In genomic region chr1:43530483-43531452, GRCh38 we compare ENCODE assay signal across 8 cellular contexts. TPM values are rescaled to one million over a fixed set of nuclear protein-coding genes. Genes with fewer than 3 reads are reported as not detected.
DNase-seq lines count a peak whose midpoint lies in the region; ATAC-seq, FAIRE-seq and TF ChIP-seq lines count a peak whose summit lies in the region.

Gene PTPRF, plus strand, starts transcription at chr1:43530883. Its CDS starts 14,193 bp downstream, at chr1:43545076.

- H3K9ac ChIP-seq in OCI-LY3 (ENCODE audit: low read length): peak within 1 kb of the TSS; percentile 69

- H3K4me3 ChIP-seq in AG04450 (ENCODE audit: low read depth, low read length): peak within 1 kb of the TSS; percentile 78
- H3K4me3 ChIP-seq in OCI-LY3 (ENCODE audit: low read length): peak within 1 kb of the TSS; percentile 79
- peak within 1 kb of the TSS; percentile 95 for H3K4me3 ChIP-seq in ovary

- peak within 1 kb of the TSS; percentile 96 for H3K4me2 ChIP-seq in OCI-LY3 (ENCODE audit: low read length)

- peak within 1 kb of the TSS; percentile 60; the same call in 1 of the 2 replicates for H2AFZ ChIP-seq in OCI-LY3 (ENCODE audit: low read depth, low read length)

- no peaks in the 10 kb centered on the region for H4K20me1 ChIP-seq in OCI-LY3 (ENCODE audit: insufficient read depth, low read length)

- H3K27me3 ChIP-seq in AG04450 (ENCODE audit: control insufficient read depth, insufficient read depth, low read length) (no peaks in the 10 kb centered on the region), OCI-LY3 (ENCODE audit: low read depth, low read length) (peaks cover 24% of the 10 kb centered on the region), ovary (no peaks in the 10 kb centered on the region)

- no peaks in the 10 kb centered on the region for H3K79me2 ChIP-seq in OCI-LY3 (ENCODE audit: low read length)

- H3K27ac ChIP-seq in AG04450 (ENCODE audit: low read depth, low read length) (no peak within 1 kb of the TSS), OCI-LY3 (ENCODE audit: low read length) (no peak within 1 kb of the TSS), angular gyrus (ENCODE audit: low read depth, low read length) (peak within 1 kb of the TSS; percentile 67), ovary (peak within 1 kb of the TSS; percentile 73 to 76)

- DNase-seq in AG04450 (ENCODE audit: low read depth, low spot score): no peak
- peak; percentile 67 for DNase-seq in H54 (ENCODE audit: insufficient read length, low spot score)
- peak; percentile 74 for DNase-seq in left cardiac atrium
- DNase-seq in ovary: peak; percentile 73 to 88 (median 85)
- no peak for DNase-seq in effector CD4-positive, alpha-beta T cell

- H3K4me1 ChIP-seq in OCI-LY3 (ENCODE audit: low read length) (0 out of 2 replicates have a peak, but pooled peaks cover 3% of the 10 kb centered on the region), ovary (ENCODE audit: insufficient read depth) (peaks cover 5% of the 10 kb centered on the region)

- 0 to 1% (median 1%) methylated on average over 70 to 96 of the region's 97 CpGs for WGBS in ovary, 3 donors

- FAIRE-seq in H54 (lab: Jason Lieb, UNC): no peak

- TF ChIP-seq EP300 in ovary (IDR thresholded peaks at IDR 0.05): no peak

- TF ChIP-seq POLR2A in H54 (IDR thresholded peaks at IDR 0.05; ENCODE audit: low read depth, low read length) (0 out of 2 replicates have a peak, but pooled peaks have one; percentile 18), ovary (IDR thresholded peaks at IDR 0.05) (peak; percentile 45)

- H3K9me3 ChIP-seq in AG04450 (ENCODE audit: control insufficient read depth, insufficient read depth, low read length) (no peaks in the 10 kb centered on the region; the same call in 1 of the 2 replicates), OCI-LY3 (ENCODE audit: insufficient read depth, low read length) (no peaks in the 10 kb centered on the region), ovary (no peaks in the 10 kb centered on the region)

- H3K36me3 ChIP-seq in OCI-LY3 (replicated peaks; ENCODE audit: low read depth, low read length) (no peaks in the 10 kb centered on the region), ovary (no peaks in the 10 kb centered on the region)

- POLR2A ChIA-PET in AG04450 (lab: Yijun Ruan, JAX): interaction anchor here (1.0 kb wide), 1 partner anchor 120 kb away, joined by 7 read pairs; the partner anchor contains the start of gene KDM4A

- no peak for TF ChIP-seq CTCF in AG04450 (IDR thresholded peaks at IDR 0.05; ENCODE audit: low read depth, low read length)
- no peak for TF ChIP-seq CTCF in OCI-LY3 (IDR thresholded peaks at IDR 0.05; ENCODE audit: low read depth, low read length)
- TF ChIP-seq CTCF in ovary (IDR thresholded peaks at IDR 0.05): no peak

- ATAC-seq in left cardiac atrium: peak; percentile 75 to 83
- no peak for ATAC-seq in HG03439 (IDR thresholded peaks at IDR 0.05; ENCODE audit: unreplicated experiment)

- CTCF ChIA-PET in AG04450 (lab: Charles Lee): interaction anchor here (0.9 to 2.7 kb wide), 11 partner anchors 11 to 404 kb away, joined by 3 to 29 read pairs (median 5); partner anchors contain the start of gene KDM4A

- intact Hi-C loops in left cardiac atrium (cut with DNase I): loop anchor here in 1 of 2 donors (2.0 to 10.0 kb wide), 2 partner anchors 120 to 234 kb away; partner anchors contain the start of gene KDM4A
- intact Hi-C loops in ovary (cut with DNase I): loop anchor here (2.0 to 10.0 kb wide), 9 partner anchors 37 to 404 kb away; partner anchors contain the start of genes KDM4A (in 2 of the 4), ST3GAL3 (in 2 of the 4) and ARTN (in 1 of the 4)

RNA-seq across cellular contexts. Expression of gene PTPRF, which starts in this region (rescaled TPM):
- polyA plus RNA-seq in AG04450 (2011; rRNA removed) (68.3 and 72.0 TPM in 2 replicates), ovary (10 to 100 TPM; 24.4 to 35.4 TPM)
- polyA minus RNA-seq in AG04450 (2011; rRNA and poly(A)+ RNA removed): 199 and 217 TPM in 2 replicates
- total RNA-seq in left cardiac atrium (10 to 100 TPM; 37.4 to 63.1 TPM), ovary (100 to 1,000 TPM in 3 of 7 donors, 10 to 100 TPM in 4; 26.3 to 165 (median 95.5) TPM)

Comparison
In these comparisons a context has a peak if more than half of its experiments do, and no peak if none do; other contexts are left out.
1. DNase-seq: peak in H54 (single experiment), left cardiac atrium (single experiment) and ovary (5 of 5); none in AG04450 (single experiment) and effector CD4-positive, alpha-beta T cell (single experiment).
2. H3K27ac ChIP-seq: peak in angular gyrus (single experiment) and ovary (2 of 2); none in AG04450 (single experiment) and OCI-LY3 (single experiment).
3. Peak in every context shown above with its lines, with median percentiles within 50 percentile points of each other: H3K4me3 ChIP-seq.